18 cellular contexts compared by ENCODE assay signal in genomic region chr14:87566986-87567385, GRCh38.
DNase-seq lines count a peak whose midpoint lies in the region; TF ChIP-seq lines count a peak whose summit lies in the region.
"Had no signal": no experiment of that assay in that cellular context is flagged by ENCODE, and none has a peak within 500 bp of the region (broad histone marks: within the 10 kb centered on the region; RNA-seq: fewer than 3 reads in every experiment).

No MANE protein-coding gene starts in this region.

- peak overlapping the region in 7 of 11 experiments; percentile 45 to 73 (median 63); a peak in 9 of 22 replicates for H3K4me2 ChIP-seq in BLaER1 treated with 17β-estradiol and CSF1 and Interleukin-3, amounts not matched to agents 10 nM and 100 nM

- DNase-seq in NCI-H2171 (lab: John Stamatoyannopoulos, UW) (peak; percentile 52), fibroblast of the aortic adventitia (ENCODE audit: low read depth) (peak; percentile 28), renal cortical epithelial cell (ENCODE audit: low read depth) (peak; percentile 2), germinal center (ENCODE audit: low spot score) (no peak)
- DNase-seq in activated CD4-positive, alpha-beta T cell treated with anti-CD3 and anti-CD28 coated beads, Interleukin-2, amount 50 U/mL, for 1 hour, result no peak
- no peak for DNase-seq in effector CD8-positive, alpha-beta T cell (lab: John Stamatoyannopoulos, UW)
- no peak for DNase-seq in effector CD4-positive, alpha-beta T cell
- DNase-seq: activated CD4-positive, alpha-beta T cell treated with anti-CD3 and anti-CD28 coated beads, Interleukin-2, amount 50 U/mL, for 48 hours; activated T-cell treated with anti-CD3 and anti-CD28 coated beads, Interleukin-2, amount 50 U/mL, for 24 hours; BE2C; central memory CD4-positive, alpha-beta T cell; KBM-7; NCI-H2107; NCI-H82; SW 1271 had no signal

- no peak overlapping the region for H3K4me3 ChIP-seq in BLaER1 treated with 17β-estradiol and CSF1 and Interleukin-3, amounts not matched to agents 10 nM and 100 nM
- no peak overlapping the region for H3K4me3 ChIP-seq in fibroblast of the aortic adventitia (ENCODE audit: low read depth, low read length)
- H3K4me3 ChIP-seq: lung had no signal

- no peaks in the 10 kb centered on the region for H3K36me3 ChIP-seq in BLaER1 treated with 17β-estradiol and CSF1 and Interleukin-3, amounts not matched to agents 10 nM and 100 nM
- H3K36me3 ChIP-seq: BE2C had no signal

- TF ChIP-seq CTCF in fibroblast of the aortic adventitia (IDR thresholded peaks at IDR 0.05; ENCODE audit: insufficient read depth, low read length), result no peak

- no peaks in the 10 kb centered on the region for H4K20me1 ChIP-seq in BLaER1 treated with 17β-estradiol and CSF1 and Interleukin-3, amounts not matched to agents 10 nM and 100 nM

- H3K9ac ChIP-seq in BLaER1 treated with 17β-estradiol and CSF1 and Interleukin-3, amounts not matched to agents 10 nM and 100 nM, result no peak overlapping the region

- peaks cover 35 to 45% (median 42%) of the 10 kb centered on the region in 11 experiments for H3K9me3 ChIP-seq in BLaER1 treated with 17β-estradiol and CSF1 and Interleukin-3, amounts not matched to agents 10 nM and 100 nM (replicated peaks in 1 of 11)
- H3K9me3 ChIP-seq: BE2C had no signal

- no peaks in the 10 kb centered on the region for H3K27me3 ChIP-seq in BLaER1 treated with 17β-estradiol and CSF1 and Interleukin-3, amounts not matched to agents 10 nM and 100 nM
- H3K27me3 ChIP-seq: BE2C had no signal

- peaks cover 11 to 20% (median 14%) of the 10 kb centered on the region in 10 experiments for H3K4me1 ChIP-seq in BLaER1 treated with 17β-estradiol and CSF1 and Interleukin-3, amounts not matched to agents 10 nM and 100 nM
- H3K4me1 ChIP-seq: BE2C had no signal

- no peak overlapping the region for H3K27ac ChIP-seq in BLaER1 treated with 17β-estradiol and CSF1 and Interleukin-3, amounts not matched to agents 10 nM and 100 nM
- H3K27ac ChIP-seq: HL-60 had no signal

Comparison
In these comparisons a context has a peak if more than half of its experiments do, and no peak if none do; other contexts are left out.
1. DNase-seq: peak in NCI-H2171 (single experiment), fibroblast of the aortic adventitia (single experiment) and renal cortical epithelial cell (single experiment); none in germinal center (single experiment), activated CD4-positive, alpha-beta T cell treated with anti-CD3 and anti-CD28 coated beads, Interleukin-2, amount 50 U/mL, for 1 hour (single experiment), effector CD8-positive, alpha-beta T cell (single experiment) and effector CD4-positive, alpha-beta T cell (single experiment).